In genomic region chr2:237201461-237202287, GRCh38 we compare ENCODE assay signal across 8 cellular contexts.
A peak's percentile ranks its signal among the peaks of the same experiment; 100 is the strongest.
DNase-seq lines count a peak whose midpoint lies in the region; ATAC-seq and TF ChIP-seq lines count a peak whose summit lies in the region.

No MANE protein-coding gene starts in this region.

- H3K36me3 ChIP-seq in heart left ventricle (no peaks in the 10 kb centered on the region), subcutaneous abdominal adipose tissue (ENCODE audit: control insufficient read depth in 5 of 5, insufficient read depth in 5 of 5, low read length in 5 of 5) (no peaks in the 10 kb centered on the region)

- H3K9me3 ChIP-seq in heart left ventricle (no peaks in the 10 kb centered on the region), subcutaneous abdominal adipose tissue (ENCODE audit: control insufficient read depth in 5 of 5, low read length in 5 of 5) (no peaks in the 10 kb centered on the region)

- ATAC-seq in GM21529 (IDR thresholded peaks at IDR 0.05; ENCODE audit: unreplicated experiment): peak; percentile 63
- peak in 3 of 4 donors; percentile 45 to 84 (median 78) for ATAC-seq in heart left ventricle
- no peak for ATAC-seq in HG03097 (IDR thresholded peaks at IDR 0.05; ENCODE audit: low FRiP score, unreplicated experiment)

- H3K4me3 ChIP-seq in heart left ventricle (no peak overlapping the region), subcutaneous abdominal adipose tissue (ENCODE audit: low read depth in 1 of 5, low read length in 5 of 5) (no peak overlapping the region)

- 70 to 83% (median 76%) methylated on average over 13 to 14 of the region's 14 CpGs for WGBS in heart left ventricle, 4 donors

- TF ChIP-seq POLR2A in heart left ventricle (IDR thresholded peaks at IDR 0.05): no peak

- H3K27me3 ChIP-seq in heart left ventricle (no peaks in the 10 kb centered on the region), subcutaneous abdominal adipose tissue (ENCODE audit: control insufficient read depth in 5 of 5, insufficient read depth in 4 of 5, low read length in 5 of 5) (peaks cover 0 to 8% (median 0%) of the 10 kb centered on the region in 5 donors)

- DNase-seq in 8988T: peak; percentile 71
- DNase-seq in NOMO-1 treated with dmso at 0.1 percent for 144 hours (lab: John Stamatoyannopoulos, UW; ENCODE audit: unreplicated experiment): peak; percentile 77
- peak in 1 of 5 donors; percentile 75 for DNase-seq in heart left ventricle
- DNase-seq in nucleus accumbens (lab: John Stamatoyannopoulos, UW): no peak
- DNase-seq in D341Med (ENCODE audit: low spot score): no peak

- H3K27ac ChIP-seq in heart left ventricle: peak overlapping the region in 5 of 12 donors; percentile 11 to 69 (median 37)
- peak overlapping the region; percentile 51 for H3K27ac ChIP-seq in subcutaneous abdominal adipose tissue (ENCODE audit: low read depth, low read length)

- H3K9ac ChIP-seq in subcutaneous abdominal adipose tissue (ENCODE audit: low read length in 5 of 5): no peak overlapping the region

- peaks cover 0 to 52% (median 19%) of the 10 kb centered on the region in 12 donors for H3K4me1 ChIP-seq in heart left ventricle
- H3K4me1 ChIP-seq in subcutaneous abdominal adipose tissue (ENCODE audit: control insufficient read depth in 5 of 5, insufficient read depth in 5 of 5, low read length in 5 of 5): peaks cover 5 to 19% (median 10%) of the 10 kb centered on the region in 5 donors

- intact Hi-C loops in heart left ventricle (cut with DNase I): no loop called here

- no peak for TF ChIP-seq CTCF in heart left ventricle (IDR thresholded peaks at IDR 0.05)

Comparison
In these comparisons a context has a peak if more than half of its experiments do, and no peak if none do; other contexts are left out.
1. DNase-seq: peak in 8988T (single experiment) and NOMO-1 treated with dmso at 0.1 percent for 144 hours (single experiment); none in nucleus accumbens (0 of 56) and D341Med (single experiment).